Comparison of ENCODE assay signal across 8 cellular contexts in the genomic region with DNA sequence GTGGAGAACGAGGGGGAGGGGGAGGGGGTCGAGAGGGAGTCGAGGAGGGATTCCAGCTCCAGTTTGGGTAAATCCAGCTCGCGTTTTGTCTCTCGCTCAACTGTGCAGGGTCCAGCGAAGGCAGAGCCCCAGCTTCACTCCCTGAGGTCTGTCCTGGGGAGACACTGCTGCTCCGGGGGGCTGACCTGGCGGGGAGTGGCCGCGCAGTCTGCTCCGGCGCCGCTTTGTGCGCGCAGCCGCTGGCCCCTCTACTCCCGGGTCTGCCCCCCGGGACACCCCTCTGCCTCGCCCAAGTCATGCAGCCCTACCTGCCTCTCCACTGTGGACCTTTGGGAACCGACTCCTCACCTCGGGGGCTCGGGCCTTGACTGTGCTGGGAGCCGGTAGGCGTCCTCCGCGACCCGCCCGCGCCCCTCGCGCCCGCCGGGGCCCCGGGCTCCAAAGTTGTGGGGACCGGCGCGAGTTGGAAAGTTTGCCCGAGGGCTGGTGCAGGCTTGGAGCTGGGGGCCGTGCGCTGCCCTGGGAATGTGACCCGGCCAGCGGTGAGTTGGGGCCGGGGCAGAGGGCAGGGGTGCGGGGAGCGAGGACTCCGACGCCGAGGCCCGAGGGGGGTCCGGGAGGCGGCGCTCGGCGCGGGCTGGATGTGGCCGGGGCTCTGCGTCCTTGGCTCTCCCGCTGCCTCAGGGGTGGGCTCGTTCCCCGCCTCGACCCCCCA. TPM values are rescaled to one million over a fixed set of nuclear protein-coding genes. Genes with fewer than 3 reads are reported as not detected.
DNase-seq lines count a peak whose midpoint lies in the region; ATAC-seq lines count a peak whose summit lies in the region.

A gene (plus strand): TSS at position 137 of the 715 bp plus-strand sequence. CDS start 12,002 bp downstream, outside the sequence.

- DNase-seq in EH (ENCODE audit: low read depth) = peak; percentile 72
- peak; percentile 72 for DNase-seq in KBM-7
- peak; percentile 2 to 13 (median 5) for DNase-seq in effector memory CD8-positive, alpha-beta T cell
- peak; percentile 42 for DNase-seq in medulla oblongata (ENCODE audit: extremely low spot score)
- DNase-seq in HT-29 (ENCODE audit: low spot score) = no peak
- no peak for DNase-seq in cortex of kidney (lab: John Stamatoyannopoulos, UW)

- H3K27ac ChIP-seq in temporal lobe (ENCODE audit: low read depth, low read length) = no peak within 1 kb of the TSS

- ATAC-seq in effector memory CD8-positive, alpha-beta T cell (replicated peaks) = peak; percentile 40

- peaks cover 66% of the 10 kb centered on the region for H3K27me3 Mint-ChIP-seq in T-helper 1 cell treated with Interleukin-12 subunit alpha and Interleukin-12 subunit beta and Interleukin-4 antibody, amounts not matched to agents 30 μg/mL and 1 μg/mL, for 36 hours (ENCODE audit: low read depth)
- H3K27me3 Mint-ChIP-seq in effector memory CD8-positive, alpha-beta T cell = peaks cover 65 to 81% of the 10 kb centered on the region in 2 donors

- peak within 1 kb of the TSS; percentile 65 for H3K4me3 Mint-ChIP-seq in T-helper 1 cell treated with Interleukin-12 subunit alpha and Interleukin-12 subunit beta and Interleukin-4 antibody, amounts not matched to agents 30 μg/mL and 1 μg/mL, for 36 hours
- H3K4me3 Mint-ChIP-seq in effector memory CD8-positive, alpha-beta T cell = peak within 1 kb of the TSS; percentile 78 to 80

- H3K36me3 Mint-ChIP-seq in T-helper 1 cell treated with Interleukin-12 subunit alpha and Interleukin-12 subunit beta and Interleukin-4 antibody, amounts not matched to agents 30 μg/mL and 1 μg/mL, for 36 hours (ENCODE audit: low read depth) = peaks cover 1% of the 10 kb centered on the region
- H3K36me3 Mint-ChIP-seq in effector memory CD8-positive, alpha-beta T cell (ENCODE audit: insufficient read depth) = no peaks in the 10 kb centered on the region

- H3K4me1 Mint-ChIP-seq in T-helper 1 cell treated with Interleukin-12 subunit alpha and Interleukin-12 subunit beta and Interleukin-4 antibody, amounts not matched to agents 30 μg/mL and 1 μg/mL, for 36 hours (ENCODE audit: low read depth) = peaks cover 19% of the 10 kb centered on the region
- H3K4me1 Mint-ChIP-seq in effector memory CD8-positive, alpha-beta T cell (ENCODE audit: low read depth in 2 of 2) = peaks cover 11 to 12% of the 10 kb centered on the region in 2 donors

- in situ Hi-C loops in KBM-7 (cut with MboI; ENCODE audit: low pct_unique_long_range_greater_than_20kb, low sequenced_read_pairs) = no loop called here

- no peak within 1 kb of the TSS for H3K27ac Mint-ChIP-seq in T-helper 1 cell treated with Interleukin-12 subunit alpha and Interleukin-12 subunit beta and Interleukin-4 antibody, amounts not matched to agents 30 μg/mL and 1 μg/mL, for 36 hours
- no peak within 1 kb of the TSS for H3K27ac Mint-ChIP-seq in effector memory CD8-positive, alpha-beta T cell

- no peaks in the 10 kb centered on the region for H3K9me3 Mint-ChIP-seq in T-helper 1 cell treated with Interleukin-12 subunit alpha and Interleukin-12 subunit beta and Interleukin-4 antibody, amounts not matched to agents 30 μg/mL and 1 μg/mL, for 36 hours
- H3K9me3 Mint-ChIP-seq in effector memory CD8-positive, alpha-beta T cell = no peaks in the 10 kb centered on the region

RNA-seq across cellular contexts. Expression of the gene that starts here (rescaled TPM):
- 28.0 TPM for total RNA-seq in temporal lobe
- total RNA-seq in HT-29 (2014; rRNA removed; shearing (Covaris generic)) = under 0.01 and 0.03 TPM in 2 replicates

Comparison
In these comparisons a context has a peak if more than half of its experiments do, and no peak if none do; other contexts are left out.
1. RNA of the gene that starts here (total RNA-seq): 28.0 TPM in temporal lobe (single experiment); under 0.01 to 0.03 TPM in HT-29; every median in the first group is over 10 times any median in the second.
2. DNase-seq: peak in EH (single experiment), KBM-7 (single experiment), effector memory CD8-positive, alpha-beta T cell (3 of 3) and medulla oblongata (single experiment); none in HT-29 (single experiment) and cortex of kidney (single experiment).